Comparison of ENCODE assay signal across 8 cellular contexts in the genomic region with DNA sequence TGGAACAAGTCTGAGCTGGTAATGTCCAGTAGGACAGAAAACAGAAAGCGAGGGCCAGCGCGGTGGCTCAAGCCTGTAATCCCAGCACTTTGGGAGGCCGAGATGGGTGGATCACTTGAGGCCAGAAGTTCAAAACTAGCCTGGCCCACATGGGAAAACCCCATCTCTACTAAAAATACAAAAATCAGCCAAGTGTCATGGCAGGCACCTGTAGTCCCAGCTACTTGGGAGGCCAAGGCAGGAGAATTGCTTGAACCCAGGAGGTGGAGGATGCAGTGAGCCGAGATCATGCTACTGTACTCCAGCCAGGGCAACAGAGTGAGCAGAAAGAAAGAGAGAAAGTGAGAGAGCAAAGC. TPM values are rescaled to one million over a fixed set of nuclear protein-coding genes. Genes with fewer than 3 reads are reported as not detected.
DNase-seq lines count a peak whose midpoint lies in the region; ATAC-seq and TF ChIP-seq lines count a peak whose summit lies in the region.
"Not testable (repeated sequence)": the region's sequence is repeated elsewhere in the genome, so short reads cannot be mapped to it uniquely, and the experiment has no call there.

No MANE protein-coding gene starts in this region.

- peaks cover 11% of the 10 kb centered on the region for H3F3A ChIP-seq in OCI-LY1 (ENCODE audit: insufficient read depth, low read length)

- H3K9ac ChIP-seq in OCI-LY1 (ENCODE audit: low read length): peak overlapping the region; percentile 35; the same call in 1 of the 2 replicates
- not testable (repeated sequence) for H3K9ac ChIP-seq in mesenchymal stem cell (ENCODE audit: low read length)

- not testable (repeated sequence) for H2AFZ ChIP-seq in OCI-LY1 (ENCODE audit: low read length); mesenchymal stem cell (ENCODE audit: low read depth, low read length)

- H3K4ac ChIP-seq in mesenchymal stem cell (ENCODE audit: low read depth in 1 of 2, low read length in 2 of 2): peak overlapping the region in 1 of 2 experiments; percentile 51

- not testable (repeated sequence) for H3K36me3 ChIP-seq in GM06990 (ENCODE audit: control insufficient read depth, insufficient read depth, low read length); OCI-LY1 (ENCODE audit: insufficient read depth, low read length); mesenchymal stem cell (ENCODE audit: control insufficient read depth in 1 of 2, insufficient read depth in 2 of 2, low read depth in 1 of 2, low read length in 2 of 2)

- peak overlapping the region; percentile 97 for H3K27ac ChIP-seq in OCI-LY1 (ENCODE audit: low read depth, low read length, poor library complexity, severe bottlenecking)
- H3K27ac ChIP-seq in mesenchymal stem cell (ENCODE audit: low read length, poor library complexity, severe bottlenecking): not testable (repeated sequence)

- not testable (repeated sequence) for H2BK5ac ChIP-seq in mesenchymal stem cell (ENCODE audit: low read depth, low read length, poor library complexity, severe bottlenecking)

- peak overlapping the region; percentile 31 for H3K4me3 Mint-ChIP-seq in activated T-cell treated with anti-CD3 and anti-CD28 coated beads, Interleukin-2, amount 50 U/mL, for 4 hours

- not testable (repeated sequence) for H3K9me3 Mint-ChIP-seq in activated T-cell treated with anti-CD3 and anti-CD28 coated beads, Interleukin-2, amount 50 U/mL, for 4 hours

- H3K27me3 ChIP-seq in GM06990 (replicated peaks; ENCODE audit: control insufficient read depth, insufficient read depth, low read length); OCI-LY1 (ENCODE audit: insufficient read depth, low read length); mesenchymal stem cell (ENCODE audit: control insufficient read depth in 1 of 2, insufficient read depth in 1 of 2, low read length in 2 of 2): not testable (repeated sequence)

- peak overlapping the region; percentile 52 for H2BK15ac ChIP-seq in mesenchymal stem cell (ENCODE audit: low read depth, poor library complexity, severe bottlenecking)

- H3K14ac ChIP-seq in mesenchymal stem cell (ENCODE audit: low read length in 2 of 2): not testable (repeated sequence)

- H2BK12ac ChIP-seq in mesenchymal stem cell (ENCODE audit: low read length in 2 of 2): peak overlapping the region in 1 of 2 experiments; percentile 39

- H2BK120ac ChIP-seq in mesenchymal stem cell (ENCODE audit: low read depth, low read length): not testable (repeated sequence)

- DNase-seq in GM06990 (ENCODE audit: extremely low read depth, insufficient read length); activated T-cell treated with anti-CD3 and anti-CD28 coated beads, Interleukin-2, amount 50 U/mL, for 4 hours; mesenchymal stem cell: not testable (repeated sequence)

- peak; percentile 19 for ATAC-seq in GM19025 (IDR thresholded peaks at IDR 0.05; ENCODE audit: low read depth, unreplicated experiment)
- peak; percentile 14 for ATAC-seq in GM21526 (IDR thresholded peaks at IDR 0.05; ENCODE audit: low FRiP score, unreplicated experiment)
- ATAC-seq in HG02798 (IDR thresholded peaks at IDR 0.05; ENCODE audit: poor library complexity, unreplicated experiment): peak; percentile 15
- peak; percentile 35 for ATAC-seq in HG03159 (IDR thresholded peaks at IDR 0.05; ENCODE audit: unreplicated experiment)
- ATAC-seq in activated T-cell treated with anti-CD3 and anti-CD28 coated beads, Interleukin-2, amount 50 U/mL, for 4 hours: peak; percentile 40 to 42

- H3K18ac ChIP-seq in mesenchymal stem cell (ENCODE audit: low read depth in 1 of 2, low read length in 2 of 2): peak overlapping the region; percentile 5 to 62

- not testable (repeated sequence) for H3K9me3 ChIP-seq in OCI-LY1 (ENCODE audit: low read length); mesenchymal stem cell (ENCODE audit: control insufficient read depth, low read length)

- H3K79me2 ChIP-seq in OCI-LY1 (ENCODE audit: insufficient read depth, low read length): not testable (repeated sequence)

- H3K79me1 ChIP-seq in mesenchymal stem cell (replicated peaks; ENCODE audit: low read length, poor library complexity, severe bottlenecking): not testable (repeated sequence)

- not testable (repeated sequence) for H4K91ac ChIP-seq in mesenchymal stem cell (ENCODE audit: low read length)

- peak overlapping the region; percentile 45 for H3K4me2 ChIP-seq in OCI-LY1 (ENCODE audit: low read length)
- not testable (repeated sequence) for H3K4me2 ChIP-seq in mesenchymal stem cell (ENCODE audit: low read length, poor library complexity, severe bottlenecking)

- not testable (repeated sequence) for H3K4me1 Mint-ChIP-seq in activated T-cell treated with anti-CD3 and anti-CD28 coated beads, Interleukin-2, amount 50 U/mL, for 4 hours (ENCODE audit: low read depth)

- not testable (repeated sequence) for H3K36me3 Mint-ChIP-seq in activated T-cell treated with anti-CD3 and anti-CD28 coated beads, Interleukin-2, amount 50 U/mL, for 4 hours (ENCODE audit: insufficient read depth)

- H4K8ac ChIP-seq in mesenchymal stem cell (ENCODE audit: low read length): peak overlapping the region; percentile 64

- not testable (repeated sequence) for H3K9me2 ChIP-seq in OCI-LY1 (ENCODE audit: low read depth, low read length)

- peak overlapping the region; percentile 19; the same call in 1 of the 2 replicates for H3K4me3 ChIP-seq in GM06990 (replicated peaks; ENCODE audit: low read depth, low read length)
- H3K4me3 ChIP-seq in OCI-LY1 (ENCODE audit: low read depth, low read length, poor library complexity, severe bottlenecking): peak overlapping the region; percentile 12
- H3K4me3 ChIP-seq in mesenchymal stem cell (ENCODE audit: insufficient read depth in 1 of 2, low read depth in 1 of 2, low read length in 2 of 2): not testable (repeated sequence)

- not testable (repeated sequence) for H4K20me1 ChIP-seq in OCI-LY1 (ENCODE audit: insufficient read depth, low read length)

- H2AK5ac ChIP-seq in mesenchymal stem cell (ENCODE audit: low read length, severe bottlenecking): not testable (repeated sequence)

- not testable (repeated sequence) for TF ChIP-seq CTCF in GM06990 (IDR thresholded peaks at IDR 0.05; ENCODE audit: insufficient read depth, low read length, poor library complexity, severe bottlenecking); OCI-LY1 (IDR thresholded peaks at IDR 0.05; ENCODE audit: low read length)

- H3K4me1 ChIP-seq in OCI-LY1 (ENCODE audit: insufficient read depth, low read length, severe bottlenecking): peaks cover 63% of the 10 kb centered on the region
- H3K4me1 ChIP-seq in mesenchymal stem cell (ENCODE audit: control insufficient read depth, insufficient read depth, low read depth, low read length): not testable (repeated sequence)

- not testable (repeated sequence) for H3K27me3 Mint-ChIP-seq in activated T-cell treated with anti-CD3 and anti-CD28 coated beads, Interleukin-2, amount 50 U/mL, for 4 hours (ENCODE audit: low read depth)

- 92% methylated on average over 5 of the region's 5 CpGs for WGBS in mesenchymal stem cell

- not testable (repeated sequence) for H3K23ac ChIP-seq in mesenchymal stem cell (ENCODE audit: low read length in 2 of 2)

RNA-seq across cellular contexts. Expression of gene PMAIP1, which starts 52.3 kb away (rescaled TPM):
- 10 to 100 TPM; 68.7 to 93.0 (median 79.7) TPM for total RNA-seq in activated T-cell treated with anti-CD3 and anti-CD28 coated beads, Interleukin-2, amount 50 U/mL, for 4 hours
- 84.5 TPM for polyA plus RNA-seq in mesenchymal stem cell (2013, experiment 1 of 2)
- 88.7 TPM for polyA plus RNA-seq in mesenchymal stem cell (2013, experiment 2 of 2)
